ENCODE assay signal across 17 cellular contexts in the genomic region with DNA sequence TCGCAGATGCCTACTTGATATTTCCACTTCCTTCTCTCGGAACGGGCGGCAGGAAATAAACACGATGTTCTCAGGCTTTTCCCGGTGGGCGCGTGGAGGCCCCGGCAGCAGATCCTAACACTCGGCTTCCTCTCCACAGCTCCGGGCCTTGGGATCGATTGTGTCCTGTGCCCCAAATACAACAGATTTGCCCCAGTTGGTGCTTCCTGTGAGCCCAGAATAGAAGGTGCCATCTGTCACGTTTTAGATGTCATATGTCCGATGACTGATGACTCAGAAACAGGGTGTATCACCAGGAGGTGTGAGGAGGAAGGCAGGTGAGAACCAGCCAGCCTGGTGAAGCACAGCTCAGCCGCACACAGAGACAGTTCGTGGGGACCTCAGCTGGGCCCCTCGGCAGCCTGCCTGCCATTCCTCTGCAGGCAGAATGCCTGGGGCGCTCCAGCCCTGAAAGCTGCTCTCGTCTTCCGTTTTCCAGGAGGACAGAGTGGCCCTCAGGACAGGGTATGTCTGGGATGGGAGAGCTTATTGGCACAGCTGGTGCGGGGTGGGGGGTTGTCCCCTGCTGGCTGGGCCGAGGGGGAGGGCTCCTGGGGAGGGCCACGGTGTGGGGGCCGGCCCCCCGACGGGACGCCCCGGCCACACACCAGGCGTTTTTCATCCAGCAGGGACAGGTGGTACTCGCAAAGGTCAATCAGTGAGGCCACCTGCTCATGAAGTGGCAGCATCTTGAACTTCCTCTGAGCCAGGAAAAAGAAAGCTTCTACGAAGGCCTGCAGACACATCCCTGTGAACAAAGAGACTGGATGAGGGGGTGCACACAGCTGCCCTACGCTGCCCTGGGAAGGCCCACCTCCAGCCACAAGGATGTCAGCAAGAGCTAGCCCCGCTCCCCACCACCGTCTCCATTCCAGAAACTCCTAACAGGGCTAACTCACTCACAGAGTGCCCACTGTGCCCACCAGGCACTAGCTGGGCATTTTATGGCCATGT.
DNase-seq lines count a peak whose midpoint lies in the region; ATAC-seq, FAIRE-seq and TF ChIP-seq lines count a peak whose summit lies in the region.
"Had no signal": no experiment of that assay in that cellular context is flagged by ENCODE, and none has a peak within 500 bp of the region (broad histone marks: within the 10 kb centered on the region; RNA-seq: fewer than 3 reads in every experiment).

No MANE protein-coding gene starts in this region.

- H3K27ac ChIP-seq in neural progenitor cell (no peak overlapping the region), pancreas (no peak overlapping the region)
- H3K27ac ChIP-seq in CD4-positive, alpha-beta T cell (ENCODE audit: low read depth, low read length): no peak overlapping the region
- H3K27ac ChIP-seq: GM23248, HL-60, sigmoid colon had no signal

- H3K79me2 ChIP-seq in neural progenitor cell (ENCODE audit: low read depth): no peaks in the 10 kb centered on the region

- H2AFZ ChIP-seq in neural progenitor cell (replicated peaks): no peak overlapping the region
- H2AFZ ChIP-seq: GM23248 had no signal

- no peaks in the 10 kb centered on the region for H3K36me3 Mint-ChIP-seq in brain
- no peaks in the 10 kb centered on the region for H3K36me3 Mint-ChIP-seq in neural progenitor cell
- no peaks in the 10 kb centered on the region for H3K36me3 Mint-ChIP-seq in CD4-positive, alpha-beta T cell (ENCODE audit: low read depth)
- H3K36me3 Mint-ChIP-seq: CD4-positive, alpha-beta memory T cell had no signal

- H3K27me3 ChIP-seq in neural progenitor cell: no peaks in the 10 kb centered on the region
- H3K27me3 ChIP-seq in pancreas: no peaks in the 10 kb centered on the region
- no peaks in the 10 kb centered on the region for H3K27me3 ChIP-seq in CD4-positive, alpha-beta T cell (ENCODE audit: control insufficient read depth, insufficient read depth, low read length)
- H3K27me3 ChIP-seq: sigmoid colon had no signal

- peaks cover 9% of the 10 kb centered on the region for H3K27me3 Mint-ChIP-seq in brain
- H3K27me3 Mint-ChIP-seq in neural progenitor cell (ENCODE audit: insufficient read depth, low read depth): peaks cover 10% of the 10 kb centered on the region
- no peaks in the 10 kb centered on the region for H3K27me3 Mint-ChIP-seq in CD4-positive, alpha-beta T cell
- H3K27me3 Mint-ChIP-seq: CD4-positive, alpha-beta memory T cell had no signal

- no peak overlapping the region for H3K4me3 Mint-ChIP-seq in brain
- no peak overlapping the region for H3K4me3 Mint-ChIP-seq in neural progenitor cell
- no peak overlapping the region for H3K4me3 Mint-ChIP-seq in CD4-positive, alpha-beta T cell
- H3K4me3 Mint-ChIP-seq: CD4-positive, alpha-beta memory T cell had no signal

- H3K36me3 ChIP-seq in neural progenitor cell (no peaks in the 10 kb centered on the region), pancreas (no peaks in the 10 kb centered on the region)

- TF ChIP-seq CTCF in brain (conservative IDR thresholded peaks at IDR 0.05) (no peak), neural progenitor cell (IDR thresholded peaks at IDR 0.05) (no peak), pancreas (IDR thresholded peaks at IDR 0.05) (no peak)
- TF ChIP-seq CTCF in CD4-positive, alpha-beta T cell (IDR thresholded peaks at IDR 0.05): no peak

- H3F3A ChIP-seq in neural progenitor cell (ENCODE audit: low read depth): peaks cover 23% of the 10 kb centered on the region

- H3K4me2 ChIP-seq in neural progenitor cell: no peak overlapping the region

- ATAC-seq in pancreas: no peak
- no peak for ATAC-seq in HG03442 (IDR thresholded peaks at IDR 0.05; ENCODE audit: unreplicated experiment)
- no peak for ATAC-seq in CD4-positive, alpha-beta T cell (ENCODE audit: poor library complexity)

- H3K9me3 ChIP-seq in neural progenitor cell (ENCODE audit: low read depth) (no peaks in the 10 kb centered on the region), pancreas (no peaks in the 10 kb centered on the region)
- H3K9me3 ChIP-seq in CD4-positive, alpha-beta T cell (ENCODE audit: control insufficient read depth, low read length): no peaks in the 10 kb centered on the region
- H3K9me3 ChIP-seq: sigmoid colon had no signal

- no peak for FAIRE-seq in pancreas (lab: Jason Lieb, UNC)
- FAIRE-seq: endometrium, GM18507, kidney had no signal

- H3K4me3 ChIP-seq in neural progenitor cell (no peak overlapping the region), pancreas (no peak overlapping the region)
- H3K4me3 ChIP-seq: GM23248, sigmoid colon had no signal

- H4K20me1 ChIP-seq in neural progenitor cell (ENCODE audit: low read depth): no peaks in the 10 kb centered on the region

- H3K4me1 Mint-ChIP-seq in brain (peaks cover 61% of the 10 kb centered on the region), neural progenitor cell (peaks cover 45% of the 10 kb centered on the region)
- H3K4me1 Mint-ChIP-seq in CD4-positive, alpha-beta T cell (ENCODE audit: low read depth): no peaks in the 10 kb centered on the region
- H3K4me1 Mint-ChIP-seq: CD4-positive, alpha-beta memory T cell had no signal

- H3K27ac Mint-ChIP-seq in brain (peak overlapping the region in 4 of 5 experiments; percentile 49 to 90 (median 85)), neural progenitor cell (peak overlapping the region; percentile 79)
- H3K27ac Mint-ChIP-seq in CD4-positive, alpha-beta T cell: no peak overlapping the region
- H3K27ac Mint-ChIP-seq: CD4-positive, alpha-beta memory T cell had no signal

- H3K9me3 Mint-ChIP-seq in brain (no peaks in the 10 kb centered on the region), neural progenitor cell (no peaks in the 10 kb centered on the region)
- H3K9me3 Mint-ChIP-seq in CD4-positive, alpha-beta T cell: no peaks in the 10 kb centered on the region
- H3K9me3 Mint-ChIP-seq: CD4-positive, alpha-beta memory T cell had no signal

- 86 to 89% methylated on average over 34 of the region's 34 CpGs for WGBS in pancreas, 2 donors

- CTCF ChIA-PET in CD4-positive, alpha-beta T cell (lab: Charles Lee): no interaction called here

- DNase-seq in G401 (ENCODE audit: low spot score) (peak; percentile 97), NCI-H1694 treated with DMSO at 0.1 percent for 48 hours (lab: John Stamatoyannopoulos, UW) (peak; percentile 57), neural progenitor cell (ENCODE audit: low spot score) (no peak), pancreas (no peak), NCI-H345 (lab: John Stamatoyannopoulos, UW) (no peak)
- no peak for DNase-seq in CD4-positive, alpha-beta T cell
- DNase-seq: activated CD4-positive, alpha-beta T cell treated with anti-CD3 and anti-CD28 coated beads for 1 hour; CD4-positive, alpha-beta memory T cell; GM23248; kidney; NCI-H2081 treated with DMSO at 0.1 percent for 48 hours; sigmoid colon had no signal

- intact Hi-C loops in pancreas (cut with DNase I): no loop called here
- intact Hi-C loops in CD4-positive, alpha-beta T cell (cut with DNase I, micrococcal nuclease): no loop called here

- POLR2A ChIA-PET in CD4-positive, alpha-beta T cell (lab: Charles Lee): no interaction called here

- H3K9ac ChIP-seq in neural progenitor cell: no peak overlapping the region
- H3K9ac ChIP-seq: GM23248 had no signal

- in situ Hi-C loops in G401 (cut with HindIII; ENCODE audit: low sequenced_read_pairs): no loop called here

- H3K4me1 ChIP-seq in neural progenitor cell (peaks cover 20% of the 10 kb centered on the region), pancreas (no peaks in the 10 kb centered on the region)
- H3K4me1 ChIP-seq: sigmoid colon had no signal

Comparison
In these comparisons a context has a peak if more than half of its experiments do, and no peak if none do; other contexts are left out.
1. DNase-seq: peak in G401 (single experiment) and NCI-H1694 treated with DMSO at 0.1 percent for 48 hours (single experiment); none in neural progenitor cell (single experiment), pancreas (0 of 6), NCI-H345 (single experiment) and CD4-positive, alpha-beta T cell (0 of 10).